Comparison of ENCODE assay signal across 1 cellular context in genomic region chr3:196662711-196663571, GRCh38.
A peak's percentile ranks its signal among the peaks of the same experiment; 100 is the strongest.
TF ChIP-seq lines count a peak whose summit lies in the region.

No MANE protein-coding gene starts in this region.

TF ChIP-seq in K562, 482 proteins besides CTCF, POLR2A, EP300 and RAD21 (continued from another document):
- TF ChIP-seq ARID4B (CRISPR knock-in tag; IDR thresholded peaks at IDR 0.05) (no peak), ZBTB2 (IDR thresholded peaks at IDR 0.05) (no peak), MGA (IDR thresholded peaks at IDR 0.05) (no peak), CBX3 (IDR thresholded peaks at IDR 0.05; ENCODE audit: borderline replicate concordance in 1 of 2, low read length in 2 of 2) (no peak; a peak in 1 of 3 replicates), GABPB1 (CRISPR knock-in tag; IDR thresholded peaks at IDR 0.05) (no peak), BRD4 (IDR thresholded peaks at IDR 0.05) (no peak), SMARCA4 (IDR thresholded peaks at IDR 0.05) (peak; percentile 84), ZNF431 (CRISPR knock-in tag; IDR thresholded peaks at IDR 0.05) (no peak), ZNF77 (CRISPR knock-in tag; IDR thresholded peaks at IDR 0.05) (no peak), NR3C1 (CRISPR knock-in tag; IDR thresholded peaks at IDR 0.05) (no peak), ZEB2 (IDR thresholded peaks at IDR 0.05) (0 out of 2 replicates have a peak, but pooled peaks have one; percentile 32), ZNF316 (IDR thresholded peaks at IDR 0.05) (peak; percentile 92), TAF1 (IDR thresholded peaks at IDR 0.05; ENCODE audit: control insufficient read depth, extremely low read depth, insufficient read depth, low read length, severe bottlenecking) (no peak), FOXK1 (CRISPR knock-in tag; IDR thresholded peaks at IDR 0.05; ENCODE audit: borderline replicate concordance) (no peak)
